1 cellular context compared by ENCODE assay signal in the genomic region with DNA sequence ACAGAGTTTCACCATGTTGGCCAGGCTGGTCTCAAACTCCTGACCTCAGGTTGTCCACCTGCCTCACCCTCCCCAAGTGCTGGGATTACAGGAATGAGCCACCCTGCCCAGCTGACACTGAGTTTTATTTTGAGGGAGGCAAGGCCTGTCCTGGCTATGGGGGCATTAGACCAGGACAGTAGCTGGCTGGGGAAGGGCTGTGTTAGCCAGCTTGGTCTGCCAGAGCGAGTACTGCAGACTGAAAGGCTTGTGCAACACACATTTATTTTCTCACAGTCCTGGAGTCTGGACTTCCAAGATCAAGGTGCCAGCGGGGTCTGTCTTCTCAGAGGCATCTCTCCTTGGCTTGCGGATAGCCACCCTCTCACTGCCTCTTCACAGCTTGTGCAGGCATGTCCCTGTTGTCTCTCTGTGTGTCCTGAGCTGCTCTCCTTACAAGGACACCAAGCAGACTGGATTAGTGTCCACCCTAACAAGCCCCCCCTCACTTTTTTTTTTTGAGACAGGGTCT.
TF ChIP-seq lines count a peak whose summit lies in the region.

No MANE protein-coding gene starts in this region.

TF ChIP-seq in HepG2, 621 proteins besides CTCF, POLR2A, EP300 and RAD21 (continued from another document):
- TF ChIP-seq, protein P1, sequence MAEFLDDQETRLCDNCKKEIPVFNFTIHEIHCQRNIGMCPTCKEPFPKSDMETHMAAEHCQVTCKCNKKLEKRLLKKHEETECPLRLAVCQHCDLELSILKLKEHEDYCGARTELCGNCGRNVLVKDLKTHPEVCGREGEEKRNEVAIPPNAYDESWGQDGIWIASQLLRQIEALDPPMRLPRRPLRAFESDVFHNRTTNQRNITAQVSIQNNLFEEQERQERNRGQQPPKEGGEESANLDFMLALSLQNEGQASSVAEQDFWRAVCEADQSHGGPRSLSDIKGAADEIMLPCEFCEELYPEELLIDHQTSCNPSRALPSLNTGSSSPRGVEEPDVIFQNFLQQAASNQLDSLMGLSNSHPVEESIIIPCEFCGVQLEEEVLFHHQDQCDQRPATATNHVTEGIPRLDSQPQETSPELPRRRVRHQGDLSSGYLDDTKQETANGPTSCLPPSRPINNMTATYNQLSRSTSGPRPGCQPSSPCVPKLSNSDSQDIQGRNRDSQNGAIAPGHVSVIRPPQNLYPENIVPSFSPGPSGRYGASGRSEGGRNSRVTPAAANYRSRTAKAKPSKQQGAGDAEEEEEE (CRISPR knock-in tag; IDR thresholded peaks at IDR 0.05; ENCODE audit: borderline replicate concordance), result 0 out of 2 replicates have a peak, but pooled peaks have one; percentile 37
- peak; percentile 13; the same call in 1 of the 2 replicates for TF ChIP-seq CEBPB (IDR thresholded peaks at IDR 0.05; ENCODE audit: borderline replicate concordance, low read depth, low read length)
- no peak for TF ChIP-seq ZNF746 (CRISPR knock-in tag; IDR thresholded peaks at IDR 0.05)
- TF ChIP-seq JUNB (CRISPR knock-in tag; IDR thresholded peaks at IDR 0.05; ENCODE audit: borderline replicate concordance), result no peak
- no peak for TF ChIP-seq ARID2 (CRISPR knock-in tag; IDR thresholded peaks at IDR 0.05; ENCODE audit: borderline replicate concordance)
- no peak for TF ChIP-seq ZNF17 (CRISPR knock-in tag; IDR thresholded peaks at IDR 0.05)
- TF ChIP-seq TCF12 (IDR thresholded peaks at IDR 0.05), result no peak
- no peak for TF ChIP-seq TCF12 (CRISPR knock-in tag; IDR thresholded peaks at IDR 0.05)
- no peak for TF ChIP-seq NR3C1 (CRISPR knock-in tag; IDR thresholded peaks at IDR 0.05)
TF ChIP-seq in HepG2: peak in this region for 3.
